23 cellular contexts compared by ENCODE assay signal in genomic region chr2:147773479-147773878, GRCh38.
DNase-seq lines count a peak whose midpoint lies in the region; ATAC-seq and TF ChIP-seq lines count a peak whose summit lies in the region.
"Had no signal": no experiment of that assay in that cellular context is flagged by ENCODE, and none has a peak within 500 bp of the region (broad histone marks: within the 10 kb centered on the region; RNA-seq: fewer than 3 reads in every experiment).

No MANE protein-coding gene starts in this region.

- peaks cover 8% of the 10 kb centered on the region for H3K4me1 Mint-ChIP-seq in neural progenitor cell
- H3K4me1 Mint-ChIP-seq: CD4-positive, CD25-positive, alpha-beta regulatory T cell had no signal

- no peak for TF ChIP-seq POLR2A in thyroid gland (IDR thresholded peaks at IDR 0.05)

- H3K9me3 ChIP-seq in HUES48 (ENCODE audit: control insufficient read depth, insufficient read depth, low read length) (no peaks in the 10 kb centered on the region), neural progenitor cell (ENCODE audit: low read depth) (no peaks in the 10 kb centered on the region), thyroid gland (no peaks in the 10 kb centered on the region)
- H3K9me3 ChIP-seq: BLaER1 had no signal

- H3K27me3 ChIP-seq in HUES48 (ENCODE audit: control insufficient read depth, insufficient read depth, low read length) (no peaks in the 10 kb centered on the region), neural progenitor cell (no peaks in the 10 kb centered on the region), thyroid gland (no peaks in the 10 kb centered on the region)
- H3K27me3 ChIP-seq: BLaER1 had no signal

- no peaks in the 10 kb centered on the region for H4K20me1 ChIP-seq in neural progenitor cell (ENCODE audit: low read depth)
- H4K20me1 ChIP-seq: BLaER1 had no signal

- no peak for TF ChIP-seq CTCF in neural progenitor cell (IDR thresholded peaks at IDR 0.05)
- TF ChIP-seq CTCF in thyroid gland (IDR thresholded peaks at IDR 0.05) = no peak

- H3F3A ChIP-seq in neural progenitor cell (ENCODE audit: low read depth) = peaks cover 3% of the 10 kb centered on the region

- H3K4me3 Mint-ChIP-seq in neural progenitor cell = no peak overlapping the region
- H3K4me3 Mint-ChIP-seq: CD4-positive, CD25-positive, alpha-beta regulatory T cell had no signal

- no peak overlapping the region for H3K4me3 ChIP-seq in HUES48 (ENCODE audit: low read depth, low read length)
- no peak overlapping the region for H3K4me3 ChIP-seq in neural progenitor cell
- no peak overlapping the region for H3K4me3 ChIP-seq in thyroid gland (replicated peaks in 1 of 3)
- H3K4me3 ChIP-seq: BLaER1, GM23248 had no signal

- 48 to 50% methylated on average over 4 of the region's 4 CpGs for WGBS in thyroid gland, 2 donors

- no peak overlapping the region for H3K27ac Mint-ChIP-seq in neural progenitor cell
- no peak overlapping the region for H3K27ac Mint-ChIP-seq in activated naive CD4-positive, alpha-beta T cell treated with anti-CD3 and anti-CD28 coated beads, Interleukin-2, amount 50 U/mL, for 72 hours
- H3K27ac Mint-ChIP-seq: CD4-positive, CD25-positive, alpha-beta regulatory T cell had no signal

- peak overlapping the region; percentile 36 for H3K4me2 ChIP-seq in neural progenitor cell
- H3K4me2 ChIP-seq: BLaER1 had no signal

- H3K36me3 ChIP-seq in HUES48 (ENCODE audit: control insufficient read depth, insufficient read depth, low read length) (no peaks in the 10 kb centered on the region), neural progenitor cell (no peaks in the 10 kb centered on the region), thyroid gland (no peaks in the 10 kb centered on the region)
- H3K36me3 ChIP-seq: BLaER1 had no signal

- H3K9ac ChIP-seq in HUES48 (ENCODE audit: low read depth, low read length) (no peak overlapping the region), neural progenitor cell (no peak overlapping the region)
- H3K9ac ChIP-seq: BLaER1, GM23248 had no signal

- H3K9me3 Mint-ChIP-seq in neural progenitor cell = peaks cover 2% of the 10 kb centered on the region
- peaks cover 0 to 4% of the 10 kb centered on the region in 2 donors for H3K9me3 Mint-ChIP-seq in activated naive CD4-positive, alpha-beta T cell treated with anti-CD3 and anti-CD28 coated beads, Interleukin-2, amount 50 U/mL, for 72 hours

- no peak overlapping the region for H2AFZ ChIP-seq in neural progenitor cell (replicated peaks)
- H2AFZ ChIP-seq: GM23248 had no signal

- H3K79me2 ChIP-seq in neural progenitor cell (ENCODE audit: low read depth) = no peaks in the 10 kb centered on the region

- H3K27me3 Mint-ChIP-seq in neural progenitor cell (ENCODE audit: insufficient read depth, low read depth) = peaks cover 5% of the 10 kb centered on the region
- H3K27me3 Mint-ChIP-seq: CD4-positive, CD25-positive, alpha-beta regulatory T cell had no signal

- peaks cover 9% of the 10 kb centered on the region for H3K4me1 ChIP-seq in HUES48 (ENCODE audit: control insufficient read depth, insufficient read depth, low read length)
- peaks cover 13% of the 10 kb centered on the region for H3K4me1 ChIP-seq in neural progenitor cell
- no peaks in the 10 kb centered on the region for H3K4me1 ChIP-seq in thyroid gland
- H3K4me1 ChIP-seq: BLaER1 had no signal

- DNase-seq in AG20443 (ENCODE audit: low spot score) (peak; percentile 15), NCI-H69 (lab: John Stamatoyannopoulos, UW) (peak; percentile 40), neural progenitor cell (ENCODE audit: low spot score) (peak; percentile 19), thyroid gland (no peak), kidney tubule cell (ENCODE audit: low spot score) (no peak)
- no peak for DNase-seq in activated naive CD4-positive, alpha-beta T cell treated with anti-CD3 and anti-CD28 coated beads, Interleukin-2, amount 50 U/mL, for 72 hours (ENCODE audit: low spot score in 2 of 2)
- DNase-seq: 8988T; ACHN; CD4-positive, CD25-positive, alpha-beta regulatory T cell; DMS53; GM23248; HCEC 1CT; KBM-7; MV-4-11; NCI-H1105; NCI-H1436 treated with DMSO at 0.1 percent for 48 hours; NCI-H2029; NCI-H345; NCI-H526; SHP77 had no signal

- peak overlapping the region; percentile 17 for H3K27ac ChIP-seq in HUES48 (ENCODE audit: low read depth, low read length)
- H3K27ac ChIP-seq in neural progenitor cell = no peak overlapping the region
- H3K27ac ChIP-seq in thyroid gland = no peak overlapping the region
- H3K27ac ChIP-seq: BLaER1, GM23248, RWPE1 had no signal

- intact Hi-C loops in thyroid gland (cut with DNase I) = no loop called here

- no peaks in the 10 kb centered on the region for H3K36me3 Mint-ChIP-seq in neural progenitor cell
- no peaks in the 10 kb centered on the region for H3K36me3 Mint-ChIP-seq in activated naive CD4-positive, alpha-beta T cell treated with anti-CD3 and anti-CD28 coated beads, Interleukin-2, amount 50 U/mL, for 72 hours
- H3K36me3 Mint-ChIP-seq: CD4-positive, CD25-positive, alpha-beta regulatory T cell had no signal

- ATAC-seq in activated naive CD4-positive, alpha-beta T cell treated with anti-CD3 and anti-CD28 coated beads, Interleukin-2, amount 50 U/mL, for 72 hours = no peak

Comparison
In these comparisons a context has a peak if more than half of its experiments do, and no peak if none do; other contexts are left out.
1. DNase-seq: peak in AG20443 (single experiment), NCI-H69 (single experiment) and neural progenitor cell (single experiment); none in thyroid gland (0 of 2), kidney tubule cell (single experiment) and activated naive CD4-positive, alpha-beta T cell treated with anti-CD3 and anti-CD28 coated beads, Interleukin-2, amount 50 U/mL, for 72 hours (0 of 2).